Comparison of ENCODE assay signal across 8 cellular contexts in the genomic region with DNA sequence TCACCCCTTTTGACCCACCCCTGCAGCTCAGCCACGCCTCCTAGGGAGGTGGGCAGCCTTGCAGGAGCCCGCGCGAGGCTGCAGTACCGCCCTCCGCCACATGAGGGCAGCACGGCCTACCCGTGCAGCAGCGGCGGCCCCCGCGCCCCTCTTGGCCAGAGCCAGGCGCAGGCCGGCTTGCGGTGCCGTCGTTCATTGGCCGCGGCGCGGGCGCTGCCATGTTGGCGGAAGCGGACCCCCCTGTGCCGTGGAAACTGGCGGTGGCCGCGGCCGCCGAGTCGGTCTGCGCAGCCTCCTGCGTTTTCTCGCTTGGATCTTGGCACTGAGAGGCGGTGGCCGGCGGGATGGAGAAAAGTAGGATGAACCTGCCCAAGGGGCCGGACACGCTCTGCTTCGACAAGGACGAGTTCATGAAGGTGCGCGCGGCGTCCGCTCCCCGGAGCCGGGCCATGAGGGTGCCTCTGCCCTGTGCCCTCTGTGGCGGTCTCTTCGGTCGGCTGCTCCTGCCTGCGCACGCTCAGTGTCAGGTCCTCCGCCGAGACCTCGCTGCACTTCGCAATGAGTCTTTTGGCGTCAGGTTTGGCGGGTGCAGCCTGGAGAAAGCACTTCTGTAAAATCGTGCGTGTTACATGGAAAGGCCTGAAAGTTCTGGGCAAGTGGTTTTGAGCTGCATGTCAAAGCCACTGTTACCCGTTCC. TPM values are rescaled to one million over a fixed set of nuclear protein-coding genes. Genes with fewer than 3 reads are reported as not detected.
A peak's percentile ranks its signal among the peaks of the same experiment; 100 is the strongest.
DNase-seq lines count a peak whose midpoint lies in the region; ATAC-seq and TF ChIP-seq lines count a peak whose summit lies in the region.

Gene COG2 (plus strand): TSS at position 219 of the 697 bp plus-strand sequence. CDS start 126 bp downstream, at position 345.

- H3K4me3 ChIP-seq in Jurkat, Clone E6-1 (ENCODE audit: low read length) = peak within 1 kb of the TSS; percentile 92
- peak within 1 kb of the TSS; percentile 87 to 93 for H3K4me3 ChIP-seq in muscle layer of duodenum (ENCODE audit: low read depth in 1 of 2, low read length in 2 of 2)

- H3K36me3 ChIP-seq in muscle layer of duodenum (ENCODE audit: control insufficient read depth in 1 of 2, insufficient read depth in 2 of 2, low read length in 2 of 2) = peaks cover 0 to 10% of the 10 kb centered on the region in 2 donors

- DNase-seq in DMS79 (lab: John Stamatoyannopoulos, UW) = peak; percentile 68
- DNase-seq in Jurkat, Clone E6-1 (ENCODE audit: low read depth, low spot score) = peak; percentile 88
- DNase-seq in activated T-cell treated with anti-CD3 and anti-CD28 coated beads, Interleukin-2, amount 50 U/mL, for 4 hours = peak; percentile 97
- DNase-seq in stimulated activated CD8-positive, alpha-beta memory T cell treated with anti-CD3 and anti-CD28 coated beads, Interleukin-7, amount 100 ng/mL, for 48 hours (ENCODE audit: extremely low read depth in 1 of 2, low read depth in 1 of 2) = peak; percentile 89 to 94

- no peaks in the 10 kb centered on the region for H3K9me3 ChIP-seq in muscle layer of duodenum (ENCODE audit: control insufficient read depth in 1 of 2, low read length in 2 of 2)

- H3K27ac ChIP-seq in muscle layer of duodenum (ENCODE audit: low read length) = peak within 1 kb of the TSS; percentile 72

- ATAC-seq in GM21619 (IDR thresholded peaks at IDR 0.05; ENCODE audit: unreplicated experiment) = peak; percentile 92
- peak; percentile 97 for ATAC-seq in activated T-cell treated with anti-CD3 and anti-CD28 coated beads, Interleukin-2, amount 50 U/mL, for 4 hours
- peak; percentile 99 for ATAC-seq in esophagus mucosa

- no peaks in the 10 kb centered on the region for H3K27me3 ChIP-seq in muscle layer of duodenum (ENCODE audit: low read depth, low read length)

- peaks cover 17 to 21% of the 10 kb centered on the region in 2 donors for H3K4me1 ChIP-seq in muscle layer of duodenum (ENCODE audit: control insufficient read depth in 1 of 2, insufficient read depth in 2 of 2, low read length in 2 of 2)

- peaks cover 20% of the 10 kb centered on the region for H3K27me3 Mint-ChIP-seq in activated T-cell treated with anti-CD3 and anti-CD28 coated beads, Interleukin-2, amount 50 U/mL, for 4 hours (ENCODE audit: low read depth)

- H3K4me1 Mint-ChIP-seq in activated T-cell treated with anti-CD3 and anti-CD28 coated beads, Interleukin-2, amount 50 U/mL, for 4 hours (ENCODE audit: low read depth) = peaks cover 50% of the 10 kb centered on the region

- H3K36me3 Mint-ChIP-seq in activated T-cell treated with anti-CD3 and anti-CD28 coated beads, Interleukin-2, amount 50 U/mL, for 4 hours (ENCODE audit: insufficient read depth) = peaks cover 17% of the 10 kb centered on the region

- H3K4me3 Mint-ChIP-seq in activated T-cell treated with anti-CD3 and anti-CD28 coated beads, Interleukin-2, amount 50 U/mL, for 4 hours = peak within 1 kb of the TSS; percentile 95

- H3K9me3 Mint-ChIP-seq in activated T-cell treated with anti-CD3 and anti-CD28 coated beads, Interleukin-2, amount 50 U/mL, for 4 hours = no peaks in the 10 kb centered on the region

TF ChIP-seq in PFSK-1, 5 proteins besides CTCF, POLR2A, EP300 and RAD21:
- TF ChIP-seq POLR2AphosphoS5 (IDR thresholded peaks at IDR 0.05; ENCODE audit: low read depth, low read length) (peak; percentile 68), REST (IDR thresholded peaks at IDR 0.05; ENCODE audit: insufficient read depth in 1 of 2, low read depth in 2 of 2, low read length in 2 of 2) (0 out of 4 replicates have a peak, but pooled peaks of 1 of the 2 experiments have one; percentile 36), FOXP2 (optimal IDR thresholded peaks at IDR 0.05; ENCODE audit: borderline replicate concordance, extremely low read depth, extremely low read length, insufficient read depth) (peak; percentile 96), SIN3A (IDR thresholded peaks at IDR 0.05; ENCODE audit: borderline replicate concordance, insufficient read depth, low read length) (no peak), TAF1 (IDR thresholded peaks at IDR 0.05; ENCODE audit: borderline replicate concordance, insufficient read depth, low read length) (0 out of 2 replicates have a peak, but pooled peaks have one; percentile 58)

RNA-seq across cellular contexts. Expression of gene COG2, which starts in this region (rescaled TPM):
- 24.4 TPM for polyA plus RNA-seq in Jurkat, Clone E6-1 (2012; ENCODE audit: insufficient read depth, insufficient read length)
- polyA plus RNA-seq in PFSK-1 (2012; ENCODE audit: insufficient read length, low read depth) = 14.8 TPM
- total RNA-seq in activated T-cell treated with anti-CD3 and anti-CD28 coated beads, Interleukin-2, amount 50 U/mL, for 4 hours = 10 to 100 TPM; 44.9 to 52.7 (median 51.1) TPM
- 16.5 TPM for total RNA-seq in esophagus mucosa

Comparison
In these comparisons a context has a peak if more than half of its experiments do, and no peak if none do; other contexts are left out.
1. Peak in every context shown above with its lines: DNase-seq, ATAC-seq, H3K4me3 ChIP-seq and H3K27ac ChIP-seq.